Comparison of ENCODE assay signal across 13 cellular contexts in the genomic region with DNA sequence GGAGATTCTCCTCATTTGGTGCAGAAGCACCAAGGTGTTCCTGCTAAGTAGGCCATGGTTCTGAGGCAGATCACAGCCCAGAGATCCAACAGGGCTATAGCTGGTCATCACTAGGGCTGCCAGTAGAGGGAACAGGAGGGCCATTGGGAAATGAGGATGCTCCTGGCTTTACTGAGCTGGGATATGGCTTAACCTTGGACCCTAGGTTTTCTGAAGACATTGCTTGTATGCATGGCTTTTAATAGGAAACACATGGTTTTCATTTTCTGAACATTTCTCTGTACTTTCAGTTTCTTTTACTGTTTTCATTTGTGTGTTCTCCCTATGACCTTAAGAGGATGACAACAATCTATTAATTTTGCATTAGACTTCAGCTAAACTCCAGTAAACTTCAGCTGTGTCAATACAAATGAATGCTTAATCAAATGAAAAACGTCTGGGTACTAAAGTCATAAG. TPM values are rescaled to one million over a fixed set of nuclear protein-coding genes. Genes with fewer than 3 reads are reported as not detected.
DNase-seq lines count a peak whose midpoint lies in the region; ATAC-seq, FAIRE-seq and TF ChIP-seq lines count a peak whose summit lies in the region.
"Had no signal": no experiment of that assay in that cellular context is flagged by ENCODE, and none has a peak within 500 bp of the region (broad histone marks: within the 10 kb centered on the region; RNA-seq: fewer than 3 reads in every experiment).

A gene (minus strand): TSS at position 406 of the 456 bp plus-strand sequence. CDS start 262 bp downstream, at position 144.

- H3K27ac ChIP-seq in smooth muscle cell (ENCODE audit: low read depth), result no peak within 1 kb of the TSS
- H3K27ac ChIP-seq: colonic mucosa had no signal

- no peak within 1 kb of the TSS for H3K4me2 ChIP-seq in smooth muscle cell

- no peak within 1 kb of the TSS for H3K4me3 ChIP-seq in smooth muscle cell
- H3K4me3 ChIP-seq: colonic mucosa had no signal

- 54% methylated on average over 1 of the region's 1 CpG for WGBS in smooth muscle cell (ENCODE audit: low lambda C conversion rate)

- no peaks in the 10 kb centered on the region for H4K20me1 ChIP-seq in smooth muscle cell (ENCODE audit: low read depth)

- peak; percentile 63 for ATAC-seq in GM21367 (IDR thresholded peaks at IDR 0.05; ENCODE audit: unreplicated experiment)
- peak; percentile 56 for ATAC-seq in HG03342 (IDR thresholded peaks at IDR 0.05; ENCODE audit: unreplicated experiment)
- ATAC-seq in HG03571 (IDR thresholded peaks at IDR 0.05; ENCODE audit: unreplicated experiment), result no peak
- ATAC-seq: left colon had no signal

- H3K4me1 ChIP-seq in smooth muscle cell (ENCODE audit: low read depth), result no peaks in the 10 kb centered on the region
- H3K4me1 ChIP-seq: colonic mucosa had no signal

- no peak within 1 kb of the TSS for H3K9ac ChIP-seq in smooth muscle cell (ENCODE audit: low read depth)

- no peak for TF ChIP-seq CTCF in smooth muscle cell (IDR thresholded peaks at IDR 0.05; ENCODE audit: borderline replicate concordance, insufficient read depth, poor library complexity, severe bottlenecking)

- no peaks in the 10 kb centered on the region for H3F3A ChIP-seq in smooth muscle cell (ENCODE audit: low read depth)

- H3K36me3 ChIP-seq in smooth muscle cell (ENCODE audit: low read depth), result no peaks in the 10 kb centered on the region
- H3K36me3 ChIP-seq: colonic mucosa had no signal

- no peaks in the 10 kb centered on the region for H3K79me2 ChIP-seq in smooth muscle cell (ENCODE audit: low read depth)

- DNase-seq in ELR (ENCODE audit: low read depth), result peak; percentile 16
- no peak for DNase-seq in activated T-cell treated with anti-CD3 and anti-CD28 coated beads, Interleukin-2, amount 50 U/mL, for 48 hours
- no peak for DNase-seq in smooth muscle cell (lab: John Stamatoyannopoulos, UW; ENCODE audit: unreplicated experiment)
- no peak for DNase-seq in NCI-H1092 (lab: John Stamatoyannopoulos, UW)
- DNase-seq: activated CD4-positive, alpha-beta T cell treated with anti-CD3 and anti-CD28 coated beads for 4 hours; colonic mucosa; left colon; NCI-H524 treated with DMSO at 0.1 percent for 48 hours had no signal

- no peaks in the 10 kb centered on the region for H3K9me3 ChIP-seq in smooth muscle cell (replicated peaks; ENCODE audit: low read depth)
- H3K9me3 ChIP-seq: colonic mucosa had no signal

- H2AFZ ChIP-seq in smooth muscle cell (ENCODE audit: low read depth), result no peak within 1 kb of the TSS

- no peaks in the 10 kb centered on the region for H3K27me3 ChIP-seq in smooth muscle cell (ENCODE audit: low read depth)
- H3K27me3 ChIP-seq: colonic mucosa had no signal

- peak; percentile 77 for FAIRE-seq in endometrium (lab: Jason Lieb, UNC)

RNA-seq across cellular contexts. Expression of the gene that starts here (rescaled TPM):
- total RNA-seq in smooth muscle cell, result not detected in 2 replicates
- polyA plus RNA-seq in smooth muscle cell, result not detected in 2 replicates
- total RNA-seq: colonic mucosa, left colon, temporal lobe had no signal
